11 cellular contexts compared by ENCODE assay signal in genomic region chr7:134920026-134920758, GRCh38.
DNase-seq lines count a peak whose midpoint lies in the region; ATAC-seq and TF ChIP-seq lines count a peak whose summit lies in the region.
"Had no signal": no experiment of that assay in that cellular context is flagged by ENCODE, and none has a peak within 500 bp of the region (broad histone marks: within the 10 kb centered on the region; RNA-seq: fewer than 3 reads in every experiment).

No MANE protein-coding gene starts in this region.

- H3K36me3 Mint-ChIP-seq in HFFc6 (ENCODE audit: low read depth) = peaks cover 59% of the 10 kb centered on the region

- H3K4me3 ChIP-seq in astrocyte of the spinal cord (ENCODE audit: low read depth, low read length) = no peak overlapping the region
- H3K4me3 ChIP-seq: coronary artery had no signal

- DNase-seq in GM04503 (ENCODE audit: low read depth) = peak; percentile 85
- DNase-seq in HFFc6 = peak; percentile 82
- peak; percentile 91 for DNase-seq in astrocyte of the spinal cord (ENCODE audit: low read depth, low spot score)
- DNase-seq in non-pigmented ciliary epithelial cell (ENCODE audit: low read depth) = peak; percentile 73
- DNase-seq in AML-193 (lab: John Stamatoyannopoulos, UW) = no peak
- no peak for DNase-seq in KG1 (lab: John Stamatoyannopoulos, UW)
- DNase-seq: NCI-H510A; stimulated activated CD4-positive, alpha-beta T cell treated with anti-CD3 and anti-CD28 coated beads, Interleukin-2, amount 100 ng/mL, for 48 hours had no signal

- H3K4me3 Mint-ChIP-seq in HFFc6 = peak overlapping the region; percentile 59

- peaks cover 57% of the 10 kb centered on the region for H3K27me3 Mint-ChIP-seq in HFFc6 (ENCODE audit: insufficient read depth)

- ATAC-seq in GM21381 (IDR thresholded peaks at IDR 0.05; ENCODE audit: unreplicated experiment) (no peak), HG03135 (IDR thresholded peaks at IDR 0.05; ENCODE audit: unreplicated experiment) (no peak)

- in situ Hi-C loops in astrocyte of the spinal cord (cut with HindIII; ENCODE audit: low sequenced_read_pairs) = no loop called here

- TF ChIP-seq CTCF in HFFc6 (IDR thresholded peaks at IDR 0.05) (no peak), astrocyte of the spinal cord (IDR thresholded peaks at IDR 0.05; ENCODE audit: low read depth, low read length) (no peak)

- H3K4me1 Mint-ChIP-seq in HFFc6 (ENCODE audit: low read depth) = peaks cover 100% of the 10 kb centered on the region

- H3K9me3 Mint-ChIP-seq in HFFc6 = peaks cover 14% of the 10 kb centered on the region; the same call in 1 of the 2 replicates

- H3K27ac Mint-ChIP-seq in HFFc6 = peak overlapping the region; percentile 83

Comparison
In these comparisons a context has a peak if more than half of its experiments do, and no peak if none do; other contexts are left out.
1. DNase-seq: peak in GM04503 (single experiment), HFFc6 (single experiment), astrocyte of the spinal cord (single experiment) and non-pigmented ciliary epithelial cell (single experiment); none in AML-193 (0 of 2) and KG1 (single experiment).